Comparison of ENCODE assay signal across 8 cellular contexts in genomic region chr2:186592137-186592875, GRCh38. TPM values are rescaled to one million over a fixed set of nuclear protein-coding genes. Genes with fewer than 3 reads are reported as not detected.
A peak's percentile ranks its signal among the peaks of the same experiment; 100 is the strongest.
DNase-seq lines count a peak whose midpoint lies in the region; TF ChIP-seq lines count a peak whose summit lies in the region.

No MANE protein-coding gene starts in this region.

- no peak overlapping the region for H3K9ac ChIP-seq in iPS-20b (ENCODE audit: low read depth, low read length)

- H3K36me3 ChIP-seq in cardiac muscle cell (no peaks in the 10 kb centered on the region), iPS-20b (ENCODE audit: insufficient read depth, low read depth, low read length) (no peaks in the 10 kb centered on the region), testis (ENCODE audit: low read depth, missing control alignments) (no peaks in the 10 kb centered on the region)

- H3K4me3 ChIP-seq in cardiac muscle cell (peak overlapping the region; percentile 95), astrocyte of the spinal cord (ENCODE audit: low read depth, low read length) (peak overlapping the region; percentile 97), iPS-20b (ENCODE audit: low read length) (peak overlapping the region; percentile 97), testis (no peak overlapping the region)

- H3K4me1 ChIP-seq in cardiac muscle cell (ENCODE audit: low read depth): peaks cover 48% of the 10 kb centered on the region
- H3K4me1 ChIP-seq in iPS-20b (ENCODE audit: insufficient read depth, low read length): peaks cover 23% of the 10 kb centered on the region; the same call in 1 of the 2 replicates
- H3K4me1 ChIP-seq in testis: peaks cover 37% of the 10 kb centered on the region

- 65 to 74% methylated on average over 5 of the region's 5 CpGs for WGBS in testis, 2 donors

- H3K27ac ChIP-seq in cardiac muscle cell: no peak overlapping the region
- no peak overlapping the region for H3K27ac ChIP-seq in iPS-20b (ENCODE audit: low read length)
- peak overlapping the region; percentile 96 to 99 for H3K27ac ChIP-seq in testis

- no peaks in the 10 kb centered on the region for H3K9me3 ChIP-seq in cardiac muscle cell (ENCODE audit: low read depth)
- H3K9me3 ChIP-seq in iPS-20b (ENCODE audit: insufficient read depth, low read depth, low read length): no peaks in the 10 kb centered on the region
- H3K9me3 ChIP-seq in testis: no peaks in the 10 kb centered on the region

- no peak for TF ChIP-seq POLR2A in testis (IDR thresholded peaks at IDR 0.05)

- in situ Hi-C loops in astrocyte of the spinal cord (cut with HindIII; ENCODE audit: low sequenced_read_pairs): no loop called here

- TF ChIP-seq CTCF in cardiac muscle cell (IDR thresholded peaks at IDR 0.05; ENCODE audit: low read depth, low read length) (no peak), astrocyte of the spinal cord (IDR thresholded peaks at IDR 0.05; ENCODE audit: low read depth, low read length) (no peak), testis (IDR thresholded peaks at IDR 0.05) (no peak)

- H3K27me3 ChIP-seq in cardiac muscle cell (no peaks in the 10 kb centered on the region), iPS-20b (ENCODE audit: insufficient read depth, low read length) (peaks cover 5% of the 10 kb centered on the region; the same call in 1 of the 2 replicates), testis (no peaks in the 10 kb centered on the region)

- intact Hi-C loops in cardiac septum (cut with DNase I): no loop called here
- intact Hi-C loops in testis (cut with DNase I; ENCODE audit: low total_unique reads): no loop called here

- DNase-seq in cardiac muscle cell (ENCODE audit: low read depth in 1 of 2, low spot score in 1 of 2) (no peak), cardiac septum (ENCODE audit: low spot score) (no peak), astrocyte of the spinal cord (ENCODE audit: low read depth, low spot score) (no peak), testis (no peak), T-helper 9 cell (no peak), cerebellar cortex (ENCODE audit: low spot score) (no peak), NCI-H1105 treated with DMSO at 0.1 percent for 48 hours (lab: John Stamatoyannopoulos, UW) (no peak)

RNA-seq across cellular contexts. Expression of gene ITGAV, which starts 2.5 kb away (rescaled TPM):
- 91.6 and 99.8 TPM in 2 replicates for total RNA-seq in cardiac muscle cell
- polyA plus RNA-seq in cardiac muscle cell: 39.4 and 44.4 TPM in 2 replicates
- 234 TPM for total RNA-seq in cardiac septum
- total RNA-seq in testis: 10 to 100 TPM; 62.2 to 93.3 TPM
- polyA plus RNA-seq in testis (ENCODE audit: insufficient read depth, low read depth, low replicate concordance): 23.5 TPM

Comparison
In these comparisons a context has a peak if more than half of its experiments do, and no peak if none do; other contexts are left out.
1. H3K27ac ChIP-seq: peak in testis (2 of 2); none in cardiac muscle cell (single experiment) and iPS-20b (single experiment).
2. H3K4me3 ChIP-seq: peak in cardiac muscle cell (single experiment), astrocyte of the spinal cord (single experiment) and iPS-20b (single experiment); none in testis (0 of 2).